In the genomic region with DNA sequence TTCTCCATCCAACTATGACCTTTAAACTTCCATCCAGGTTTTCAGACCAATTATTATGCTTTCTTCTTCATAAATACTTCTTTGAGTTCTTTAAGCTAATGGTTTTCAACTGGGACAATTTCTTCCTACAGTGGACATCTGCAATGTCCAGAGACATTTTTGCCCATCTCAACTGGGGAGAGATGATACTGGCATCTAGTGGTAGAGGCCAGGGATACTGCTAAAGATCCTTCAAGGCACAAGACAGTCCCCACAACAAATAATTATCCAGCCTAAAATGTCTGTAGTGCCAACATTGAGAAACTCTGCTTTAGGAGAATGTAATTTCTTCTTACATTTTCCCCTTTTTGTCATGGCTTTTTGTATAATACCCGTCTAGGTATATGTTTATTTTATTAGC, we compare ENCODE assay signal across 11 cellular contexts. TPM values are rescaled to one million over a fixed set of nuclear protein-coding genes. Genes with fewer than 3 reads are reported as not detected.
DNase-seq lines count a peak whose midpoint lies in the region; ATAC-seq and TF ChIP-seq lines count a peak whose summit lies in the region.
"Had no signal": no experiment of that assay in that cellular context is flagged by ENCODE, and none has a peak within 500 bp of the region (broad histone marks: within the 10 kb centered on the region; RNA-seq: fewer than 3 reads in every experiment).

No MANE protein-coding gene starts in this region.

- H3K79me2 ChIP-seq in HCT116 (ENCODE audit: insufficient read depth, low read length), result no peaks in the 10 kb centered on the region

- H3K9ac ChIP-seq in HCT116 (ENCODE audit: low read length), result no peak overlapping the region

- intact Hi-C loops in HCT116 (cut with micrococcal nuclease) (loop anchor here (5.0 kb wide), 1 partner anchor 265 kb away; no protein-coding TSS in a partner anchor), body of pancreas (cut with DNase I) (no loop called here), right lobe of liver (cut with DNase I) (no loop called here)

- BruUV-seq in HCT116 (replicated peaks; lab: Mats Ljungman, UMichigan), result no TSS peak

- no peak overlapping the region for H3K4me2 ChIP-seq in HCT116 (ENCODE audit: low read length)

- no peaks in the 10 kb centered on the region for H3K27me3 ChIP-seq in HCT116 (ENCODE audit: insufficient read depth, low read length)
- H3K27me3 ChIP-seq in body of pancreas, result no peaks in the 10 kb centered on the region
- no peaks in the 10 kb centered on the region for H3K27me3 ChIP-seq in right lobe of liver

- H3K9me2 ChIP-seq in HCT116 (ENCODE audit: insufficient read depth), result no peaks in the 10 kb centered on the region

- no peaks in the 10 kb centered on the region for H3K36me3 ChIP-seq in HCT116 (ENCODE audit: control insufficient read depth in 1 of 2, insufficient read depth in 2 of 2, low read length in 2 of 2)
- H3K36me3 ChIP-seq in body of pancreas (replicated peaks in 1 of 2; ENCODE audit: insufficient read depth in 1 of 2, low read depth in 2 of 2), result no peaks in the 10 kb centered on the region
- no peaks in the 10 kb centered on the region for H3K36me3 ChIP-seq in right lobe of liver

- DNase-seq in AG10803 (ENCODE audit: low read depth) (peak; percentile 31), HCT116 (ENCODE audit: low read depth, low spot score) (no peak), body of pancreas (no peak), right lobe of liver (no peak)
- no peak for DNase-seq in stimulated activated CD4-positive, alpha-beta T cell treated with anti-CD3 and anti-CD28 coated beads, Interleukin-4, amount 100 ng/mL, for 1 hour
- DNase-seq: activated CD4-positive, CD25-positive, alpha-beta regulatory T cell; DND-41; posterior cingulate gyrus had no signal

- no peaks in the 10 kb centered on the region for H3K9me3 ChIP-seq in HCT116 (ENCODE audit: control insufficient read depth in 1 of 2, insufficient read depth in 1 of 2, low read depth in 1 of 2, low read length in 2 of 2)
- no peaks in the 10 kb centered on the region for H3K9me3 ChIP-seq in body of pancreas
- no peaks in the 10 kb centered on the region for H3K9me3 ChIP-seq in right lobe of liver

- TF ChIP-seq POLR2A in HCT116 (IDR thresholded peaks at IDR 0.05; ENCODE audit: borderline replicate concordance, extremely low read depth, insufficient read depth, insufficient read length), result no peak
- no peak for TF ChIP-seq POLR2A in body of pancreas (IDR thresholded peaks at IDR 0.05)
- no peak for TF ChIP-seq POLR2A in right lobe of liver (IDR thresholded peaks at IDR 0.05)

- peak; percentile 88 for ATAC-seq in HCT116
- ATAC-seq in body of pancreas, result no peak
- peak; percentile 77 to 93 (median 77) for ATAC-seq in right lobe of liver
- no peak for ATAC-seq in HG03045 (IDR thresholded peaks at IDR 0.05; ENCODE audit: unreplicated experiment)
- ATAC-seq in GM21619 (IDR thresholded peaks at IDR 0.05; ENCODE audit: unreplicated experiment), result no peak
- no peak for ATAC-seq in GM18502 (IDR thresholded peaks at IDR 0.05; ENCODE audit: poor library complexity, unreplicated experiment)

- no peaks in the 10 kb centered on the region for H4K20me1 ChIP-seq in HCT116 (ENCODE audit: insufficient read depth)

- POLR2A ChIA-PET in HCT116 (lab: Charles Lee), result no interaction called here

- H3K4me3 ChIP-seq in AG10803 (ENCODE audit: low read length) (no peak overlapping the region), HCT116 (replicated peaks in 1 of 2; ENCODE audit: low read depth in 1 of 2, low read length in 2 of 2) (no peak overlapping the region), body of pancreas (no peak overlapping the region), right lobe of liver (no peak overlapping the region)

- CTCF ChIA-PET in HCT116 (lab: Charles Lee), result interaction anchor here (1.8 to 4.2 kb wide), 4 partner anchors 10 to 265 kb away, joined by 3 to 18 read pairs (median 8); a partner anchor contains a TSS

- 35 to 43% methylated on average over 1 of the region's 1 CpG for WGBS in body of pancreas, 2 donors
- 21% methylated on average over 1 of the region's 1 CpG for WGBS in right lobe of liver (ENCODE audit: insufficient coverage, low coverage, low lambda C conversion rate, missing lambda C conversion rate)

- no peaks in the 10 kb centered on the region for H3K4me1 ChIP-seq in HCT116 (ENCODE audit: control insufficient read depth in 1 of 2, insufficient read depth in 2 of 2, low read length in 2 of 2)
- peaks cover 35% of the 10 kb centered on the region for H3K4me1 ChIP-seq in body of pancreas
- no peaks in the 10 kb centered on the region for H3K4me1 ChIP-seq in right lobe of liver

- RAD21 ChIA-PET in HCT116 (lab: Charles Lee; ENCODE audit: low non-redundant PET in 1 of 2, low total read pairs in 2 of 2, uncharacterized antibody in 2 of 2, unreplicated experiment in 2 of 2), result no interaction called here

- peak overlapping the region; percentile 59 for H2AFZ ChIP-seq in HCT116 (ENCODE audit: low read depth, low read length, poor library complexity, severe bottlenecking)

- H3K27ac ChIP-seq in HCT116 (ENCODE audit: low read depth, low read length) (no peak overlapping the region), body of pancreas (no peak overlapping the region), right lobe of liver (no peak overlapping the region)

- TF ChIP-seq CTCF in AG10803 (conservative IDR thresholded peaks at IDR 0.05; ENCODE audit: low read length) (peak; percentile 62), HCT116 (IDR thresholded peaks at IDR 0.05 in 2 of 3, conservative IDR thresholded peaks at IDR 0.05 in 1 of 3; ENCODE audit: borderline replicate concordance in 1 of 3, insufficient read depth in 1 of 3, low read depth in 2 of 3, low read length in 2 of 3) (peak; percentile 51 to 82 (median 73); a peak in 5 of 6 replicates), body of pancreas (IDR thresholded peaks at IDR 0.05) (peak in 6 of 7 experiments; percentile 31 to 56 (median 52)), right lobe of liver (IDR thresholded peaks at IDR 0.05) (peak; percentile 43 to 72 (median 54))

- TF ChIP-seq RAD21 in HCT116 (IDR thresholded peaks at IDR 0.05; ENCODE audit: low read depth), result peak; percentile 66

TF ChIP-seq in HCT116, 20 proteins besides CTCF, POLR2A, EP300 and RAD21:
- no peak for TF ChIP-seq CEBPB (IDR thresholded peaks at IDR 0.05; ENCODE audit: low read depth)
- TF ChIP-seq, protein P1, sequence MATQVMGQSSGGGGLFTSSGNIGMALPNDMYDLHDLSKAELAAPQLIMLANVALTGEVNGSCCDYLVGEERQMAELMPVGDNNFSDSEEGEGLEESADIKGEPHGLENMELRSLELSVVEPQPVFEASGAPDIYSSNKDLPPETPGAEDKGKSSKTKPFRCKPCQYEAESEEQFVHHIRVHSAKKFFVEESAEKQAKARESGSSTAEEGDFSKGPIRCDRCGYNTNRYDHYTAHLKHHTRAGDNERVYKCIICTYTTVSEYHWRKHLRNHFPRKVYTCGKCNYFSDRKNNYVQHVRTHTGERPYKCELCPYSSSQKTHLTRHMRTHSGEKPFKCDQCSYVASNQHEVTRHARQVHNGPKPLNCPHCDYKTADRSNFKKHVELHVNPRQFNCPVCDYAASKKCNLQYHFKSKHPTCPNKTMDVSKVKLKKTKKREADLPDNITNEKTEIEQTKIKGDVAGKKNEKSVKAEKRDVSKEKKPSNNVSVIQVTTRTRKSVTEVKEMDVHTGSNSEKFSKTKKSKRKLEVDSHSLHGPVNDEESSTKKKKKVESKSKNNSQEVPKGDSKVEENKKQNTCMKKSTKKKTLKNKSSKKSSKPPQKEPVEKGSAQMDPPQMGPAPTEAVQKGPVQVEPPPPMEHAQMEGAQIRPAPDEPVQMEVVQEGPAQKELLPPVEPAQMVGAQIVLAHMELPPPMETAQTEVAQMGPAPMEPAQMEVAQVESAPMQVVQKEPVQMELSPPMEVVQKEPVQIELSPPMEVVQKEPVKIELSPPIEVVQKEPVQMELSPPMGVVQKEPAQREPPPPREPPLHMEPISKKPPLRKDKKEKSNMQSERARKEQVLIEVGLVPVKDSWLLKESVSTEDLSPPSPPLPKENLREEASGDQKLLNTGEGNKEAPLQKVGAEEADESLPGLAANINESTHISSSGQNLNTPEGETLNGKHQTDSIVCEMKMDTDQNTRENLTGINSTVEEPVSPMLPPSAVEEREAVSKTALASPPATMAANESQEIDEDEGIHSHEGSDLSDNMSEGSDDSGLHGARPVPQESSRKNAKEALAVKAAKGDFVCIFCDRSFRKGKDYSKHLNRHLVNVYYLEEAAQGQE (IDR thresholded peaks at IDR 0.05; ENCODE audit: low read depth), result no peak
- no peak for TF ChIP-seq EZH2 (IDR thresholded peaks at IDR 0.05)
- TF ChIP-seq, protein P2, sequence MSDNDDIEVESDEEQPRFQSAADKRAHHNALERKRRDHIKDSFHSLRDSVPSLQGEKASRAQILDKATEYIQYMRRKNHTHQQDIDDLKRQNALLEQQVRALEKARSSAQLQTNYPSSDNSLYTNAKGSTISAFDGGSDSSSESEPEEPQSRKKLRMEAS (IDR thresholded peaks at IDR 0.05), result no peak
- TF ChIP-seq SRF (IDR thresholded peaks at IDR 0.05; ENCODE audit: low read depth), result no peak
- no peak for TF ChIP-seq JUND (IDR thresholded peaks at IDR 0.05)
- TF ChIP-seq ZFX (IDR thresholded peaks at IDR 0.05), result no peak
- TF ChIP-seq FOSL1 (IDR thresholded peaks at IDR 0.05; ENCODE audit: low read depth), result no peak
- TF ChIP-seq, protein P3, sequence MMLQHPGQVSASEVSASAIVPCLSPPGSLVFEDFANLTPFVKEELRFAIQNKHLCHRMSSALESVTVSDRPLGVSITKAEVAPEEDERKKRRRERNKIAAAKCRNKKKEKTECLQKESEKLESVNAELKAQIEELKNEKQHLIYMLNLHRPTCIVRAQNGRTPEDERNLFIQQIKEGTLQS (IDR thresholded peaks at IDR 0.05), result no peak

RNA-seq across cellular contexts. Expression of a gene that starts 10.6 kb away (rescaled TPM):
- 2.9 TPM for total RNA-seq in HCT116 (2021; ENCODE audit: unreplicated experiment)
- 0.21 and 0.87 TPM in 2 replicates for polyA plus RNA-seq in HCT116 (2012)
- 10 to 100 TPM; 10.9 to 73.2 TPM for total RNA-seq in body of pancreas
- total RNA-seq in right lobe of liver, result 1 to 10 TPM in 2 of 6 experiments, under 1 TPM in 4; 0.10 to 4.3 (median 0.90) TPM

Comparison
In these comparisons a context has a peak if more than half of its experiments do, and no peak if none do; other contexts are left out.
1. ATAC-seq: peak in HCT116 (single experiment) and right lobe of liver (4 of 4); none in body of pancreas (single experiment), HG03045 (single experiment), GM21619 (single experiment) and GM18502 (single experiment).
2. Peak in every context shown above with its lines, with median percentiles within 50 percentile points of each other: CTCF ChIP-seq.